24 cellular contexts compared by ENCODE assay signal in genomic region chr2:29166640-29167039, GRCh38. TPM values are rescaled to one million over a fixed set of nuclear protein-coding genes. Genes with fewer than 3 reads are reported as not detected.
DNase-seq lines count a peak whose midpoint lies in the region; ATAC-seq and TF ChIP-seq lines count a peak whose summit lies in the region.
"Had no signal": no experiment of that assay in that cellular context is flagged by ENCODE, and none has a peak within 500 bp of the region (broad histone marks: within the 10 kb centered on the region; RNA-seq: fewer than 3 reads in every experiment).

No MANE protein-coding gene starts in this region.

- no peak overlapping the region for H3K4me3 Mint-ChIP-seq in activated naive CD4-positive, alpha-beta T cell treated with anti-CD3 and anti-CD28 coated beads, Interleukin-2, amount 50 U/mL, for 24 hours
- no peak overlapping the region for H3K4me3 Mint-ChIP-seq in activated T-helper 17 cell treated with anti-CD3 and anti-CD28 coated beads, Interleukin-2, amount 50 U/mL, for 72 hours
- H3K4me3 Mint-ChIP-seq: CD4-positive, alpha-beta T cell; H9 had no signal

- H3K9me3 ChIP-seq in IMR-90 (ENCODE audit: control insufficient read depth, insufficient read depth, low read length) (no peaks in the 10 kb centered on the region), gastrocnemius medialis (no peaks in the 10 kb centered on the region)
- H3K9me3 ChIP-seq: BLaER1 treated with 17β-estradiol and CSF1 and Interleukin-3, amounts not matched to agents 10 nM and 100 nM had no signal

- no peak overlapping the region for H4K5ac ChIP-seq in IMR-90 (ENCODE audit: low read depth, low read length)

- peaks cover 5 to 6% of the 10 kb centered on the region in 2 experiments; a peak in 2 of 4 replicates for H3K79me1 ChIP-seq in IMR-90 (ENCODE audit: low read depth in 1 of 2, low read length in 2 of 2)

- H3K4me2 ChIP-seq in IMR-90 (ENCODE audit: low read depth, low read length) = no peak overlapping the region

- H4K20me1 ChIP-seq in IMR-90 (ENCODE audit: insufficient read depth, low read length) = no peaks in the 10 kb centered on the region
- H4K20me1 ChIP-seq: BLaER1 treated with 17β-estradiol and CSF1 and Interleukin-3, amounts not matched to agents 10 nM and 100 nM had no signal

- in situ Hi-C loops in IMR-90 (cut with MboI; ENCODE audit: low sequenced_read_pairs) (no loop called here), gastrocnemius medialis (cut with MboI; ENCODE audit: low sequenced_read_pairs in 4 of 4) (no loop called here)

- no peak overlapping the region for H3K23ac ChIP-seq in IMR-90 (ENCODE audit: low read depth, low read length)

- H2BK15ac ChIP-seq in IMR-90 (ENCODE audit: low read depth, low read length) = no peak overlapping the region

- TF ChIP-seq CTCF in IMR-90 (conservative IDR thresholded peaks at IDR 0.05; ENCODE audit: low read depth, low read length) (no peak), gastrocnemius medialis (IDR thresholded peaks at IDR 0.05 in 4 of 5, conservative IDR thresholded peaks at IDR 0.05 in 1 of 5) (no peak), GM20000 (IDR thresholded peaks at IDR 0.05; ENCODE audit: extremely low read depth, missing control alignments) (no peak)

- POLR2A ChIA-PET in IMR-90 (lab: Charles Lee; ENCODE audit: unreplicated experiment) = no interaction called here

- no peaks in the 10 kb centered on the region for H3K27me3 Mint-ChIP-seq in activated naive CD4-positive, alpha-beta T cell treated with anti-CD3 and anti-CD28 coated beads, Interleukin-2, amount 50 U/mL, for 24 hours
- no peaks in the 10 kb centered on the region for H3K27me3 Mint-ChIP-seq in activated T-helper 17 cell treated with anti-CD3 and anti-CD28 coated beads, Interleukin-2, amount 50 U/mL, for 72 hours
- H3K27me3 Mint-ChIP-seq: CD4-positive, alpha-beta T cell had no signal

- dilution Hi-C loops in IMR-90 (cut with HindIII; ENCODE audit: low sequenced_read_pairs, unreplicated experiment) = no loop called here

- H3K4ac ChIP-seq in IMR-90 (ENCODE audit: low read depth, low read length) = no peak overlapping the region

- H3K4me1 Mint-ChIP-seq in activated naive CD4-positive, alpha-beta T cell treated with anti-CD3 and anti-CD28 coated beads, Interleukin-2, amount 50 U/mL, for 24 hours = peaks cover 3% of the 10 kb centered on the region
- peaks cover 8% of the 10 kb centered on the region for H3K4me1 Mint-ChIP-seq in activated T-helper 17 cell treated with anti-CD3 and anti-CD28 coated beads, Interleukin-2, amount 50 U/mL, for 72 hours

- H2BK5ac ChIP-seq in IMR-90 (ENCODE audit: low read depth, low read length, poor library complexity, severe bottlenecking) = peak overlapping the region; percentile 44

- H3K4me1 ChIP-seq in IMR-90 (ENCODE audit: control insufficient read depth, insufficient read depth, low read length) (peaks cover 5% of the 10 kb centered on the region), gastrocnemius medialis (peaks cover 22 to 26% of the 10 kb centered on the region in 2 donors)

- intact Hi-C loops in IMR-90 (cut with micrococcal nuclease) = no loop called here
- intact Hi-C loops in gastrocnemius medialis (cut with DNase I; ENCODE audit: low total_unique reads) = no loop called here

- H4K91ac ChIP-seq in IMR-90 (ENCODE audit: insufficient read depth, low read depth, low read length) = no peak overlapping the region

- BruUV-seq in IMR-90 (replicated peaks; lab: Mats Ljungman, UMichigan) = no TSS peak

- CTCF ChIA-PET in IMR-90 (lab: Yijun Ruan, JAX) = no interaction called here

- no peak for ATAC-seq in IMR-90 (ENCODE audit: low read depth)
- ATAC-seq in activated T-helper 17 cell treated with anti-CD3 and anti-CD28 coated beads, Interleukin-2, amount 50 U/mL, for 72 hours (replicated peaks) = no peak
- no peak for ATAC-seq in gastrocnemius medialis
- no peak for ATAC-seq in HG03159 (IDR thresholded peaks at IDR 0.05; ENCODE audit: unreplicated experiment)

- no peak for TF ChIP-seq RAD21 in IMR-90 (IDR thresholded peaks at IDR 0.05; ENCODE audit: low read length)

- no peak overlapping the region for H3K4me3 ChIP-seq in IMR-90 (ENCODE audit: insufficient read depth, low read depth, low read length)
- H3K4me3 ChIP-seq in gastrocnemius medialis = no peak overlapping the region
- H3K4me3 ChIP-seq: BLaER1 treated with 17β-estradiol and CSF1 and Interleukin-3, amounts not matched to agents 10 nM and 100 nM; GM23248; PC-9 had no signal

- peaks cover 21% of the 10 kb centered on the region for H3K36me3 Mint-ChIP-seq in activated naive CD4-positive, alpha-beta T cell treated with anti-CD3 and anti-CD28 coated beads, Interleukin-2, amount 50 U/mL, for 24 hours
- H3K36me3 Mint-ChIP-seq in activated T-helper 17 cell treated with anti-CD3 and anti-CD28 coated beads, Interleukin-2, amount 50 U/mL, for 72 hours (ENCODE audit: low read depth) = peaks cover 87% of the 10 kb centered on the region

- no peak overlapping the region for H2AK5ac ChIP-seq in IMR-90 (ENCODE audit: low read depth, low read length)

- H3K18ac ChIP-seq in IMR-90 (ENCODE audit: low read depth, low read length) = no peak overlapping the region; the same call in 1 of the 2 replicates

- H3K36me3 ChIP-seq in IMR-90 (ENCODE audit: control insufficient read depth, insufficient read depth, low read length) (peaks cover 7% of the 10 kb centered on the region), gastrocnemius medialis (peaks cover 0 to 9% of the 10 kb centered on the region in 2 donors)

- H4K8ac ChIP-seq in IMR-90 (ENCODE audit: low read depth in 2 of 2, low read length in 2 of 2) = no peak overlapping the region

- H3K9me3 Mint-ChIP-seq in activated naive CD4-positive, alpha-beta T cell treated with anti-CD3 and anti-CD28 coated beads, Interleukin-2, amount 50 U/mL, for 24 hours = no peaks in the 10 kb centered on the region
- no peaks in the 10 kb centered on the region for H3K9me3 Mint-ChIP-seq in activated T-helper 17 cell treated with anti-CD3 and anti-CD28 coated beads, Interleukin-2, amount 50 U/mL, for 72 hours
- H3K9me3 Mint-ChIP-seq: CD4-positive, alpha-beta T cell; H9 had no signal

- peaks cover 5% of the 10 kb centered on the region; the same call in 1 of the 2 replicates for H3K9me1 ChIP-seq in IMR-90 (ENCODE audit: insufficient read depth, low read length)

- no peak overlapping the region for H3K14ac ChIP-seq in IMR-90 (replicated peaks; ENCODE audit: low read depth, low read length)

- DNase-seq in activated naive CD4-positive, alpha-beta T cell treated with Interleukin-2 at 50 U/mL for 16 hours = no peak
- DNase-seq in IMR-90 = no peak
- no peak for DNase-seq in gastrocnemius medialis
- no peak for DNase-seq in DMS53 (lab: John Stamatoyannopoulos, UW)
- DNase-seq in GM20000 (ENCODE audit: low spot score) = no peak
- DNase-seq: 8988T; AML-193; CD4-positive, alpha-beta T cell; DMS79 treated with DMSO at 0.1 percent for 48 hours; H9; KG1; NCI-H1048; NCI-H1694 treated with DMSO at 0.1 percent for 48 hours; NCI-H2081; NCI-H226; NCI-H510A; PC-9; Right ventricle myocardium superior; T-helper 1 cell had no signal

- no peak overlapping the region for H2AFZ ChIP-seq in IMR-90 (replicated peaks; ENCODE audit: low read length, poor library complexity)
- H2AFZ ChIP-seq: GM23248, PC-9 had no signal

- H3K56ac ChIP-seq in IMR-90 (ENCODE audit: extremely low read depth, insufficient read depth, low read length) = no peak overlapping the region

- H2AK9ac ChIP-seq in IMR-90 (replicated peaks; ENCODE audit: low read depth, low read length, poor library complexity) = no peak overlapping the region

- H2BK20ac ChIP-seq in IMR-90 (ENCODE audit: low read depth, low read length) = no peak overlapping the region

- H3K9ac ChIP-seq in IMR-90 (ENCODE audit: low read depth, low read length) = no peak overlapping the region
- H3K9ac ChIP-seq: BLaER1 treated with 17β-estradiol and CSF1 and Interleukin-3, amounts not matched to agents 10 nM and 100 nM had no signal

- H3K27ac ChIP-seq in IMR-90 (ENCODE audit: insufficient read depth, low read length) = no peak overlapping the region
- H3K27ac ChIP-seq in gastrocnemius medialis = peak overlapping the region; percentile 72 to 87 (median 80)
- H3K27ac ChIP-seq: BLaER1 treated with 17β-estradiol and CSF1 and Interleukin-3, amounts not matched to agents 10 nM and 100 nM had no signal

- H3K27me3 ChIP-seq in IMR-90 (ENCODE audit: control insufficient read depth, insufficient read depth, low read length) = no peaks in the 10 kb centered on the region
- H3K27me3 ChIP-seq in gastrocnemius medialis = no peaks in the 10 kb centered on the region
- H3K27me3 ChIP-seq: BLaER1 treated with 17β-estradiol and CSF1 and Interleukin-3, amounts not matched to agents 10 nM and 100 nM had no signal

- no peak overlapping the region for H2BK120ac ChIP-seq in IMR-90 (ENCODE audit: low read depth, low read length)

- peak overlapping the region; percentile 37 for H3K27ac Mint-ChIP-seq in activated naive CD4-positive, alpha-beta T cell treated with anti-CD3 and anti-CD28 coated beads, Interleukin-2, amount 50 U/mL, for 24 hours
- peak overlapping the region; percentile 0 for H3K27ac Mint-ChIP-seq in activated T-helper 17 cell treated with anti-CD3 and anti-CD28 coated beads, Interleukin-2, amount 50 U/mL, for 72 hours
- H3K27ac Mint-ChIP-seq: CD4-positive, alpha-beta T cell; H9 had no signal

- TF ChIP-seq POLR2A in IMR-90 (IDR thresholded peaks at IDR 0.05; ENCODE audit: low read depth, low read length) = no peak
- TF ChIP-seq POLR2A in gastrocnemius medialis (IDR thresholded peaks at IDR 0.05) = no peak

TF ChIP-seq in IMR-90, 13 proteins besides CTCF, POLR2A, EP300 and RAD21 (continues in another document):
- no peak for TF ChIP-seq CEBPB (IDR thresholded peaks at IDR 0.05; ENCODE audit: low read depth, low read length)
- TF ChIP-seq BHLHE40 (IDR thresholded peaks at IDR 0.05; ENCODE audit: low read depth, low read length) = no peak
- no peak for TF ChIP-seq FOS (IDR thresholded peaks at IDR 0.05; ENCODE audit: low read depth, low read length)
- no peak for TF ChIP-seq NFE2L2 (IDR thresholded peaks at IDR 0.05; ENCODE audit: low read depth, low read length)
- no peak for TF ChIP-seq SMC3 (IDR thresholded peaks at IDR 0.05; ENCODE audit: low read depth, low read length)
- no peak for TF ChIP-seq MAZ (IDR thresholded peaks at IDR 0.05; ENCODE audit: borderline replicate concordance, low read depth, low read length)
- no peak for TF ChIP-seq MXI1 (IDR thresholded peaks at IDR 0.05; ENCODE audit: borderline replicate concordance, low read depth, low read length)
- TF ChIP-seq RCOR1 (IDR thresholded peaks at IDR 0.05; ENCODE audit: insufficient replicate concordance, low read length) = no peak

RNA-seq across cellular contexts. Expression of gene CLIP4, which starts 51.4 kb away (rescaled TPM):
- total RNA-seq in IMR-90 (2012; rRNA removed) (64.2 and 66.3 TPM in 2 replicates), gastrocnemius medialis (100 to 1,000 TPM; 200 to 422 (median 265) TPM)
- polyA plus RNA-seq in IMR-90 (2012; rRNA removed) = 26.8 and 29.7 TPM in 2 replicates
- 5.5 and 8.4 TPM in 2 replicates for polyA plus RNA-seq in IMR-90 (2012; cell fraction: cytosol; rRNA removed)
- polyA plus RNA-seq in IMR-90 (2012; cell fraction: nucleus; rRNA removed; ENCODE audit: low replicate concordance) = 10.3 and 72.2 TPM in 2 replicates
- total RNA-seq in activated T-helper 17 cell treated with anti-CD3 and anti-CD28 coated beads, Interleukin-2, amount 50 U/mL, for 72 hours = 10 to 100 TPM; 23.3 to 24.5 TPM
